ENCODE assay signal across 17 cellular contexts in genomic region chr17:75207760-75208159, GRCh38. TPM values are rescaled to one million over a fixed set of nuclear protein-coding genes. Genes with fewer than 3 reads are reported as not detected.
DNase-seq lines count a peak whose midpoint lies in the region; ATAC-seq, FAIRE-seq and TF ChIP-seq lines count a peak whose summit lies in the region.
"Had no signal": no experiment of that assay in that cellular context is flagged by ENCODE, and none has a peak within 500 bp of the region (broad histone marks: within the 10 kb centered on the region; RNA-seq: fewer than 3 reads in every experiment).

No MANE protein-coding gene starts in this region.

- intact Hi-C loops in K562 (cut with micrococcal nuclease): no loop called here

- no TSS peak for BruUV-seq in K562 (replicated peaks; lab: Mats Ljungman, UMichigan)

- H3K27ac Mint-ChIP-seq in activated T-cell treated with anti-CD3 and anti-CD28 coated beads, Interleukin-2, amount 50 U/mL, for 24 hours: peak overlapping the region; percentile 76
- H3K27ac Mint-ChIP-seq in neural crest cell (ENCODE audit: unreplicated experiment): no peak overlapping the region
- H3K27ac Mint-ChIP-seq: activated CD8-positive, alpha-beta T cell treated with anti-CD3 and anti-CD28 coated beads, Interleukin-2, amount 10 ng/mL, durations not matched to agents 7 days and 5 days had no signal

- no peaks in the 10 kb centered on the region for H3K9me3 Mint-ChIP-seq in activated T-cell treated with anti-CD3 and anti-CD28 coated beads, Interleukin-2, amount 50 U/mL, for 24 hours
- no peaks in the 10 kb centered on the region for H3K9me3 Mint-ChIP-seq in neural crest cell

- in situ Hi-C loops in K562 (cut with MboI): no loop called here

- H3K36me3 Mint-ChIP-seq in activated T-cell treated with anti-CD3 and anti-CD28 coated beads, Interleukin-2, amount 50 U/mL, for 24 hours (ENCODE audit: low read depth): peaks cover 68% of the 10 kb centered on the region
- H3K36me3 Mint-ChIP-seq in neural crest cell (ENCODE audit: low read depth): peaks cover 6% of the 10 kb centered on the region

- no peaks in the 10 kb centered on the region for H3K27me3 Mint-ChIP-seq in activated T-cell treated with anti-CD3 and anti-CD28 coated beads, Interleukin-2, amount 50 U/mL, for 24 hours
- H3K27me3 Mint-ChIP-seq in neural crest cell (ENCODE audit: low read depth): no peaks in the 10 kb centered on the region

- FAIRE-seq in K562 (lab: Jason Lieb, UNC): no peak

- no peaks in the 10 kb centered on the region for H3K4me1 ChIP-seq in HEK293 (ENCODE audit: control insufficient read depth, insufficient read depth, low read length)
- peaks cover 0 to 12% of the 10 kb centered on the region in 2 experiments; a peak in 3 of 5 replicates for H3K4me1 ChIP-seq in K562 (replicated peaks in 1 of 2; ENCODE audit: control insufficient read depth in 2 of 2, insufficient read depth in 2 of 2, low read length in 2 of 2)

- DNase-seq in activated T-cell treated with anti-CD3 and anti-CD28 coated beads, Interleukin-2, amount 50 U/mL, for 24 hours: no peak
- DNase-seq in activated T-cell treated with anti-CD3 and anti-CD28 coated beads, Interleukin-2, amount 50 U/mL, for 48 hours: no peak
- DNase-seq in K562 (ENCODE audit: extremely low read depth in 1 of 4, low spot score in 3 of 4) (no peak), neural crest cell (ENCODE audit: low read depth, low spot score) (no peak), hypothalamus (lab: John Stamatoyannopoulos, UW) (no peak), NCI-H69 (lab: John Stamatoyannopoulos, UW) (no peak), HEK293T (ENCODE audit: extremely low spot score) (no peak)
- DNase-seq: activated CD8-positive, alpha-beta T cell treated with anti-CD3 and anti-CD28 coated beads, Interleukin-2, amount 10 ng/mL, durations not matched to agents 7 days and 5 days; aorta; GM23248; Kasumi-1; left colon; NCI-H1105 treated with DMSO at 0.1 percent for 48 hours; NCI-H2081 treated with DMSO at 0.1 percent for 48 hours; testis had no signal

- 0 out of 4 replicates have a peak overlapping the region, but pooled peaks of 1 of the 2 experiments have one; percentile 39 for H3K9ac ChIP-seq in K562 (ENCODE audit: insufficient read depth in 1 of 2, low read depth in 2 of 2, low read length in 2 of 2)

- ATAC-seq in K562: no peak
- ATAC-seq: activated CD8-positive, alpha-beta T cell treated with anti-CD3 and anti-CD28 coated beads, Interleukin-2, amount 10 ng/mL, durations not matched to agents 7 days and 5 days; left colon had no signal

- H3K36me3 ChIP-seq in HEK293 (ENCODE audit: control insufficient read depth in 2 of 2, insufficient read depth in 1 of 2, low read length in 2 of 2) (peaks cover 41 to 47% of the 10 kb centered on the region in 2 experiments), K562 (ENCODE audit: control insufficient read depth, insufficient read depth, low read length) (peaks cover 43% of the 10 kb centered on the region)

- no peak overlapping the region for H3K4me3 ChIP-seq in HEK293 (ENCODE audit: low read depth, low read length)
- no peak overlapping the region for H3K4me3 ChIP-seq in K562
- H3K4me3 ChIP-seq: right atrium auricular region, testis had no signal

- H3K4me2 ChIP-seq in K562 (ENCODE audit: insufficient read depth, low read length): no peak overlapping the region

- no peak overlapping the region for H3K27ac ChIP-seq in HEK293 (ENCODE audit: extremely low read depth, low read depth, low read length)
- no peak overlapping the region for H3K27ac ChIP-seq in K562 (ENCODE audit: extremely low read depth, low read depth, low read length)
- H3K27ac ChIP-seq: GM23248, right atrium auricular region, testis had no signal

- CTCF ChIA-PET in HEK293 (lab: Yijun Ruan, JAX): interaction anchor here (0.7 to 3.5 kb wide), 3 partner anchors 94 to 251 kb away, joined by 3 to 14 read pairs (median 10); no protein-coding TSS in a partner anchor
- CTCF ChIA-PET in K562 (lab: Yijun Ruan, JAX; ENCODE audit: low intra/inter-chr PET ratio): no interaction called here
- CTCF ChIA-PET in HEK293T (lab: Yijun Ruan, JAX): interaction anchor here (2.2 kb wide), 1 partner anchor 94 kb away, joined by 7 read pairs; no protein-coding TSS in a partner anchor

- H3K9me3 ChIP-seq in HEK293 (ENCODE audit: control insufficient read depth, insufficient read depth, low read depth, low read length) (no peaks in the 10 kb centered on the region), K562 (replicated peaks; ENCODE audit: control insufficient read depth, insufficient read depth, low read depth, low read length) (no peaks in the 10 kb centered on the region)
- H3K9me3 ChIP-seq: right atrium auricular region, testis had no signal

- no peak for TF ChIP-seq POLR2A in K562 (conservative IDR thresholded peaks at IDR 0.05)

- no peaks in the 10 kb centered on the region for H3K27me3 ChIP-seq in K562 (ENCODE audit: control insufficient read depth in 2 of 2, insufficient read depth in 2 of 2, low read length in 2 of 2)
- H3K27me3 ChIP-seq: right atrium auricular region, testis had no signal

- no peak for TF ChIP-seq EP300 in K562 (IDR thresholded peaks at IDR 0.05; ENCODE audit: low read length)

- TF ChIP-seq CTCF in HEK293 (tag by site-specific recombination; IDR thresholded peaks at IDR 0.05): no peak
- TF ChIP-seq CTCF in K562 (IDR thresholded peaks at IDR 0.05 in 2 of 3, conservative IDR thresholded peaks at IDR 0.05 in 1 of 3; ENCODE audit: insufficient read depth in 2 of 3, low read depth in 1 of 3, low read length in 3 of 3): no peak
- TF ChIP-seq CTCF in neural crest cell (conservative IDR thresholded peaks at IDR 0.05): no peak

- H3K4me1 Mint-ChIP-seq in activated T-cell treated with anti-CD3 and anti-CD28 coated beads, Interleukin-2, amount 50 U/mL, for 24 hours (ENCODE audit: low read depth): peaks cover 28% of the 10 kb centered on the region
- H3K4me1 Mint-ChIP-seq in neural crest cell: peaks cover 13% of the 10 kb centered on the region

- POLR2A ChIA-PET in HEK293 (lab: Yijun Ruan, JAX) (interaction anchor here (0.7 kb wide), 1 partner anchor 25 kb away, joined by 6 read pairs; the partner anchor contains the start of gene SUMO2), K562 (lab: Yijun Ruan, JAX) (interaction anchor here (0.6 to 2.7 kb wide), 4 partner anchors 13 to 24 kb away, joined by 3 to 22 read pairs (median 6); no protein-coding TSS in a partner anchor), HEK293T (lab: Yijun Ruan, JAX) (interaction anchor here (1.7 to 3.5 kb wide), 3 partner anchors 10 to 249 kb away, joined by 5 to 19 read pairs (median 7); partner anchors contain the start of genes NT5C and TMEM94)

- no peaks in the 10 kb centered on the region for H4K20me1 ChIP-seq in K562 (replicated peaks; ENCODE audit: control insufficient read depth, insufficient read depth, low read length)

- no peak for TF ChIP-seq RAD21 in K562 (CRISPR knock-in tag; conservative IDR thresholded peaks at IDR 0.05 in 1 of 2, IDR thresholded peaks at IDR 0.05 in 1 of 2)

- no peak overlapping the region for H2AFZ ChIP-seq in K562 (ENCODE audit: low read depth, low read length)
- H2AFZ ChIP-seq: GM23248 had no signal

- 85% methylated on average over 11 of the region's 12 CpGs for WGBS in K562 (ENCODE audit: insufficient coverage, low coverage, missing lambda C conversion rate)

- peak overlapping the region; percentile 97 for H3K4me3 Mint-ChIP-seq in activated T-cell treated with anti-CD3 and anti-CD28 coated beads, Interleukin-2, amount 50 U/mL, for 24 hours
- peak overlapping the region; percentile 85 for H3K4me3 Mint-ChIP-seq in neural crest cell

- H3K9me1 ChIP-seq in K562 (ENCODE audit: control insufficient read depth, insufficient read depth, low read length): no peaks in the 10 kb centered on the region

- peaks cover 59% of the 10 kb centered on the region for H3K79me2 ChIP-seq in K562 (ENCODE audit: control insufficient read depth, insufficient read depth, low read length)

RNA-seq across cellular contexts. Expression of gene NUP85, which starts 2.3 kb away (rescaled TPM):
- 303 and 492 TPM in 2 replicates for total RNA-seq in K562 (2011; cell fraction: chromatin; rRNA removed; ENCODE audit: low replicate concordance)
- total RNA-seq in K562 (2011; cell fraction: nucleolus; rRNA removed): 243 and 287 TPM in 2 replicates
- total RNA-seq in K562 (2011; cell fraction: nucleoplasm; rRNA removed): 239 and 282 TPM in 2 replicates
- total RNA-seq in K562 (2014; rRNA removed): 50.2 and 52.4 TPM in 2 replicates
- 99.8 and 115 TPM in 2 replicates for total RNA-seq in K562 (2014; rRNA removed; fragmentation: Illumina TruSeq; extraction: Trizol)
- total RNA-seq in K562 (2015; rRNA removed; fragmentation: Illumina TruSeq; extraction: Trizol): 77.1 and 81.2 TPM in 2 replicates
- 121 and 127 TPM in 2 replicates for total RNA-seq in K562 (2021)
- polyA plus RNA-seq in K562 (2011; rRNA removed): 128 and 135 TPM in 2 replicates
- 184 and 192 TPM in 2 replicates for polyA plus RNA-seq in K562 (2011; cell fraction: cytosol; rRNA removed)
- 521 and 638 TPM in 2 replicates for polyA plus RNA-seq in K562 (2011; cell fraction: nucleus; rRNA removed)
- 56.6 and 88.3 TPM in 2 replicates for polyA plus RNA-seq in K562 (2012)
- 82.2 and 83.7 TPM in 2 replicates for polyA plus RNA-seq in K562 (2014; fragmentation: Illumina TruSeq; extraction: Trizol)
- polyA plus RNA-seq in K562 (2014; fragmentation: Nextera tagmentation; extraction: Ambion mirVana): 100 to 1,000 TPM; 156 to 177 TPM
- 110 and 116 TPM in 2 replicates for polyA plus RNA-seq in K562 (2014; rRNA removed)
- 62.4 and 87.2 TPM in 2 replicates for polyA minus RNA-seq in K562 (2011; rRNA and poly(A)+ RNA removed)
- 45.2 and 54.1 TPM in 2 replicates for polyA minus RNA-seq in K562 (2011; cell fraction: cytosol; rRNA and poly(A)+ RNA removed)
- 79.4 and 108 TPM in 2 replicates for polyA minus RNA-seq in K562 (2011; cell fraction: nucleus; rRNA and poly(A)+ RNA removed)
- total RNA-seq in neural crest cell: 122 and 126 TPM in 2 replicates

RNA-seq across cellular contexts. Expression of gene SUMO2, which starts 25.0 kb away (rescaled TPM):
- 15.8 and 22.4 TPM in 2 replicates for total RNA-seq in K562 (2011; cell fraction: chromatin; rRNA removed; ENCODE audit: low replicate concordance)
- 14.9 and 18.3 TPM in 2 replicates for total RNA-seq in K562 (2011; cell fraction: nucleolus; rRNA removed)
- 30.7 and 43.9 TPM in 2 replicates for total RNA-seq in K562 (2011; cell fraction: nucleoplasm; rRNA removed)
- total RNA-seq in K562 (2014; rRNA removed) (170 and 203 TPM in 2 replicates), K562 (2014; rRNA removed; fragmentation: Illumina TruSeq; extraction: Trizol) (379 and 441 TPM in 2 replicates), K562 (2015; rRNA removed; fragmentation: Illumina TruSeq; extraction: Trizol) (361 and 419 TPM in 2 replicates), K562 (2021) (511 and 520 TPM in 2 replicates), neural crest cell (773 and 776 TPM in 2 replicates)
- polyA plus RNA-seq in K562 (2011; rRNA removed) (414 and 505 TPM in 2 replicates), K562 (2014; fragmentation: Illumina TruSeq; extraction: Trizol) (233 and 262 TPM in 2 replicates), K562 (2014; fragmentation: Nextera tagmentation; extraction: Ambion mirVana) (100 to 1,000 TPM; 570 to 733 TPM), K562 (2014; rRNA removed) (157 and 222 TPM in 2 replicates)
- polyA plus RNA-seq in K562 (2011; cell fraction: cytosol; rRNA removed): 43.5 and 104 TPM in 2 replicates
- 60.3 and 118 TPM in 2 replicates for polyA plus RNA-seq in K562 (2011; cell fraction: nucleus; rRNA removed)
- polyA plus RNA-seq in K562 (2012): 290 and 393 TPM in 2 replicates
- 133 and 157 TPM in 2 replicates for polyA minus RNA-seq in K562 (2011; rRNA and poly(A)+ RNA removed)
- polyA minus RNA-seq in K562 (2011; cell fraction: cytosol; rRNA and poly(A)+ RNA removed): 208 and 214 TPM in 2 replicates
- polyA minus RNA-seq in K562 (2011; cell fraction: nucleus; rRNA and poly(A)+ RNA removed): 9.2 and 28.8 TPM in 2 replicates

RNA-seq across cellular contexts. Expression of gene JPT1, which starts 53.4 kb away (rescaled TPM):
- 60.0 and 81.0 TPM in 2 replicates for total RNA-seq in K562 (2011; cell fraction: chromatin; rRNA removed; ENCODE audit: low replicate concordance)
- 77.1 and 90.4 TPM in 2 replicates for total RNA-seq in K562 (2011; cell fraction: nucleolus; rRNA removed)
- total RNA-seq in K562 (2011; cell fraction: nucleoplasm; rRNA removed): 68.9 and 75.0 TPM in 2 replicates
- total RNA-seq in K562 (2014; rRNA removed) (131 and 132 TPM in 2 replicates), K562 (2014; rRNA removed; fragmentation: Illumina TruSeq; extraction: Trizol) (168 and 185 TPM in 2 replicates), K562 (2015; rRNA removed; fragmentation: Illumina TruSeq; extraction: Trizol) (290 and 292 TPM in 2 replicates), K562 (2021) (243 and 245 TPM in 2 replicates), neural crest cell (319 and 334 TPM in 2 replicates)
- polyA plus RNA-seq in K562 (2011; rRNA removed) (54.0 and 56.7 TPM in 2 replicates), K562 (2014; fragmentation: Illumina TruSeq; extraction: Trizol) (276 and 277 TPM in 2 replicates), K562 (2014; fragmentation: Nextera tagmentation; extraction: Ambion mirVana) (10 to 100 TPM; 67.8 to 77.7 TPM), K562 (2014; rRNA removed) (144 and 237 TPM in 2 replicates)
- polyA plus RNA-seq in K562 (2011; cell fraction: cytosol; rRNA removed): 112 and 122 TPM in 2 replicates
- polyA plus RNA-seq in K562 (2011; cell fraction: nucleus; rRNA removed): 68.8 and 82.6 TPM in 2 replicates
- polyA plus RNA-seq in K562 (2012): 165 and 353 TPM in 2 replicates
- polyA minus RNA-seq in K562 (2011; rRNA and poly(A)+ RNA removed): 46.8 and 55.1 TPM in 2 replicates
- polyA minus RNA-seq in K562 (2011; cell fraction: cytosol; rRNA and poly(A)+ RNA removed): 131 and 146 TPM in 2 replicates
- polyA minus RNA-seq in K562 (2011; cell fraction: nucleus; rRNA and poly(A)+ RNA removed): 35.1 and 49.8 TPM in 2 replicates

RNA-seq across cellular contexts. Expression of gene GGA3, which starts 53.6 kb away (rescaled TPM):
- total RNA-seq in K562 (2011; cell fraction: chromatin; rRNA removed; ENCODE audit: low replicate concordance): 229 and 410 TPM in 2 replicates
- total RNA-seq in K562 (2011; cell fraction: nucleolus; rRNA removed): 168 and 211 TPM in 2 replicates
- total RNA-seq in K562 (2011; cell fraction: nucleoplasm; rRNA removed): 138 and 145 TPM in 2 replicates
- total RNA-seq in K562 (2014; rRNA removed): 16.3 and 27.7 TPM in 2 replicates
- 25.4 and 26.5 TPM in 2 replicates for total RNA-seq in K562 (2014; rRNA removed; fragmentation: Illumina TruSeq; extraction: Trizol)
- total RNA-seq in K562 (2015; rRNA removed; fragmentation: Illumina TruSeq; extraction: Trizol): 21.3 and 23.7 TPM in 2 replicates
- total RNA-seq in K562 (2021): 60.9 and 64.9 TPM in 2 replicates
- 40.9 and 74.6 TPM in 2 replicates for polyA plus RNA-seq in K562 (2011; rRNA removed)
- polyA plus RNA-seq in K562 (2011; cell fraction: cytosol; rRNA removed): 24.6 and 25.5 TPM in 2 replicates
- 329 and 442 TPM in 2 replicates for polyA plus RNA-seq in K562 (2011; cell fraction: nucleus; rRNA removed)
- 65.7 and 79.7 TPM in 2 replicates for polyA plus RNA-seq in K562 (2012)
- 51.7 and 54.2 TPM in 2 replicates for polyA plus RNA-seq in K562 (2014; fragmentation: Illumina TruSeq; extraction: Trizol)
- polyA plus RNA-seq in K562 (2014; fragmentation: Nextera tagmentation; extraction: Ambion mirVana): 1 to 10 TPM; 5.7 to 6.3 TPM
- 41.2 and 45.9 TPM in 2 replicates for polyA plus RNA-seq in K562 (2014; rRNA removed)
- 76.1 and 105 TPM in 2 replicates for polyA minus RNA-seq in K562 (2011; rRNA and poly(A)+ RNA removed)
- 29.3 and 34.2 TPM in 2 replicates for polyA minus RNA-seq in K562 (2011; cell fraction: cytosol; rRNA and poly(A)+ RNA removed)
- 52.4 and 72.0 TPM in 2 replicates for polyA minus RNA-seq in K562 (2011; cell fraction: nucleus; rRNA and poly(A)+ RNA removed)
- 57.2 and 59.0 TPM in 2 replicates for total RNA-seq in neural crest cell

RNA-seq across cellular contexts. Expression of gene MRPS7, which starts 53.9 kb away (rescaled TPM):
- total RNA-seq in K562 (2011; cell fraction: chromatin; rRNA removed; ENCODE audit: low replicate concordance): 58.3 and 91.9 TPM in 2 replicates
- total RNA-seq in K562 (2011; cell fraction: nucleolus; rRNA removed): 73.0 and 88.6 TPM in 2 replicates
- total RNA-seq in K562 (2011; cell fraction: nucleoplasm; rRNA removed): 64.5 and 67.2 TPM in 2 replicates
- total RNA-seq in K562 (2014; rRNA removed) (115 and 137 TPM in 2 replicates), K562 (2014; rRNA removed; fragmentation: Illumina TruSeq; extraction: Trizol) (128 and 142 TPM in 2 replicates), K562 (2015; rRNA removed; fragmentation: Illumina TruSeq; extraction: Trizol) (124 and 132 TPM in 2 replicates), K562 (2021) (117 and 120 TPM in 2 replicates), neural crest cell (84.7 and 86.4 TPM in 2 replicates)
- polyA plus RNA-seq in K562 (2011; rRNA removed) (90.8 and 115 TPM in 2 replicates), K562 (2014; fragmentation: Illumina TruSeq; extraction: Trizol) (140 and 153 TPM in 2 replicates), K562 (2014; fragmentation: Nextera tagmentation; extraction: Ambion mirVana) (100 to 1,000 TPM; 236 to 244 TPM), K562 (2014; rRNA removed) (107 and 126 TPM in 2 replicates)
- polyA plus RNA-seq in K562 (2011; cell fraction: cytosol; rRNA removed): 83.0 and 98.9 TPM in 2 replicates
- 73.0 and 76.0 TPM in 2 replicates for polyA plus RNA-seq in K562 (2011; cell fraction: nucleus; rRNA removed)
- 60.3 and 98.2 TPM in 2 replicates for polyA plus RNA-seq in K562 (2012)
- polyA minus RNA-seq in K562 (2011; rRNA and poly(A)+ RNA removed): 75.2 and 86.1 TPM in 2 replicates
- 34.9 and 44.7 TPM in 2 replicates for polyA minus RNA-seq in K562 (2011; cell fraction: cytosol; rRNA and poly(A)+ RNA removed)
- 34.5 and 47.3 TPM in 2 replicates for polyA minus RNA-seq in K562 (2011; cell fraction: nucleus; rRNA and poly(A)+ RNA removed)
